ENCODE assay signal across 15 cellular contexts in genomic region chr7:43878867-43879266, GRCh38. TPM values are rescaled to one million over a fixed set of nuclear protein-coding genes. Genes with fewer than 3 reads are reported as not detected.
DNase-seq lines count a peak whose midpoint lies in the region; ATAC-seq and TF ChIP-seq lines count a peak whose summit lies in the region.
"Had no signal": no experiment of that assay in that cellular context is flagged by ENCODE, and none has a peak within 500 bp of the region (broad histone marks: within the 10 kb centered on the region; RNA-seq: fewer than 3 reads in every experiment).

No MANE protein-coding gene starts in this region.

- H3K9me3 Mint-ChIP-seq in CD14-positive monocyte, result no peaks in the 10 kb centered on the region

- DNase-seq in CD14-positive monocyte (ENCODE audit: low spot score), result no peak
- DNase-seq in adrenal gland, result no peak
- peak; percentile 26 for DNase-seq in fibroblast of villous mesenchyme (ENCODE audit: low read depth)
- DNase-seq in psoas muscle, result no peak
- DNase-seq in NCI-H1694 treated with DMSO at 0.1 percent for 48 hours (lab: John Stamatoyannopoulos, UW), result no peak
- DNase-seq: activated CD4-positive, CD25-positive, alpha-beta regulatory T cell; AML-193; effector CD4-positive, alpha-beta T cell; hippocampal formation; NCI-H2171 treated with DMSO at 0.1 percent for 48 hours; nucleus accumbens; OCI-M1 had no signal

- ATAC-seq in psoas muscle (peak; percentile 26 to 57 (median 44)), GM18511 (IDR thresholded peaks at IDR 0.05; ENCODE audit: unreplicated experiment) (no peak), HG02623 (IDR thresholded peaks at IDR 0.05; ENCODE audit: unreplicated experiment) (no peak), GM21423 (IDR thresholded peaks at IDR 0.05; ENCODE audit: unreplicated experiment) (no peak)

- H3K4me1 Mint-ChIP-seq in CD14-positive monocyte, result peaks cover 12% of the 10 kb centered on the region

- H3K27ac Mint-ChIP-seq in CD14-positive monocyte, result peak overlapping the region in 4 of 7 donors; percentile 13 to 32 (median 26)

- H3K4me3 ChIP-seq in adrenal gland (no peak overlapping the region), fibroblast of villous mesenchyme (ENCODE audit: low read depth, low read length) (no peak overlapping the region), psoas muscle (no peak overlapping the region)

- H3K4me3 Mint-ChIP-seq in CD14-positive monocyte, result no peak overlapping the region

- no peak for TF ChIP-seq POLR2A in adrenal gland (IDR thresholded peaks at IDR 0.05)

- peaks cover 57 to 70% of the 10 kb centered on the region in 2 donors for H3K36me3 Mint-ChIP-seq in CD14-positive monocyte

- intact Hi-C loops in CD14-positive monocyte (cut with micrococcal nuclease), result no loop called here
- intact Hi-C loops in adrenal gland (cut with DNase I), result no loop called here
- intact Hi-C loops in psoas muscle (cut with DNase I), result no loop called here

- H3K27ac ChIP-seq in adrenal gland, result peak overlapping the region in 3 of 5 donors; percentile 51 to 99 (median 82)
- peak overlapping the region; percentile 83 for H3K27ac ChIP-seq in psoas muscle

- H3K27me3 Mint-ChIP-seq in CD14-positive monocyte (ENCODE audit: low read depth in 3 of 3), result no peaks in the 10 kb centered on the region

- H3K27me3 ChIP-seq in adrenal gland, result no peaks in the 10 kb centered on the region
- H3K27me3 ChIP-seq in psoas muscle (ENCODE audit: insufficient read depth in 3 of 3, low read length in 2 of 3), result no peaks in the 10 kb centered on the region

- 69 to 76% (median 73%) methylated on average over 5 of the region's 5 CpGs for WGBS in adrenal gland, 4 donors
- 31 to 46% (median 35%) methylated on average over 5 of the region's 5 CpGs for WGBS in psoas muscle, 3 donors

- H3K36me3 ChIP-seq in adrenal gland (replicated peaks in 1 of 2) (peaks cover 0 to 70% of the 10 kb centered on the region in 2 donors), psoas muscle (ENCODE audit: insufficient read depth in 1 of 2, low read depth in 1 of 2) (peaks cover 0 to 90% of the 10 kb centered on the region in 2 donors)

- H3K9me3 ChIP-seq in adrenal gland (replicated peaks in 1 of 3), result no peaks in the 10 kb centered on the region
- no peaks in the 10 kb centered on the region for H3K9me3 ChIP-seq in psoas muscle

- TF ChIP-seq CTCF in CD14-positive monocyte (IDR thresholded peaks at IDR 0.05) (no peak), adrenal gland (IDR thresholded peaks at IDR 0.05) (no peak), fibroblast of villous mesenchyme (IDR thresholded peaks at IDR 0.05; ENCODE audit: insufficient read depth, low read depth, low read length) (no peak), psoas muscle (IDR thresholded peaks at IDR 0.05) (no peak)

- H3K4me1 ChIP-seq in adrenal gland (replicated peaks in 1 of 2) (peaks cover 24 to 47% of the 10 kb centered on the region in 2 donors), psoas muscle (peaks cover 33% of the 10 kb centered on the region)

RNA-seq across cellular contexts. Expression of gene MRPS24, which starts 9.6 kb away (rescaled TPM):
- 100 to 1,000 TPM; 112 TPM for polyA plus RNA-seq in CD14-positive monocyte
- 100 to 1,000 TPM; 139 to 356 (median 199) TPM for total RNA-seq in adrenal gland
- 100 to 1,000 TPM in 2 of 3 donors, 10 to 100 TPM in 1; 72.5 to 160 (median 135) TPM for polyA plus RNA-seq in adrenal gland
- total RNA-seq in fibroblast of villous mesenchyme, result 108 and 112 TPM in 2 replicates
- total RNA-seq in psoas muscle, result 100 to 1,000 TPM; 173 to 200 (median 189) TPM
- polyA plus RNA-seq in psoas muscle, result 100 to 1,000 TPM; 262 to 430 (median 322) TPM

RNA-seq across cellular contexts. Expression of gene URGCP, which starts 27.5 kb away (rescaled TPM):
- 1 to 10 TPM; 5.9 to 6.8 TPM for polyA plus RNA-seq in CD14-positive monocyte
- total RNA-seq in adrenal gland, result 100 to 1,000 TPM in 1 of 8 donors, 10 to 100 TPM in 7; 53.8 to 103 (median 72.2) TPM
- polyA plus RNA-seq in adrenal gland, result 10 to 100 TPM; 60.5 to 76.7 (median 61.9) TPM
- total RNA-seq in fibroblast of villous mesenchyme, result 25.8 and 38.9 TPM in 2 replicates
- total RNA-seq in psoas muscle, result 10 to 100 TPM; 41.3 to 54.4 (median 44.8) TPM
- polyA plus RNA-seq in psoas muscle, result 10 to 100 TPM; 19.2 to 31.8 (median 22.4) TPM

RNA-seq across cellular contexts. Expression of gene UBE2D4, which starts 47.4 kb away (rescaled TPM):
- polyA plus RNA-seq in CD14-positive monocyte (10 to 100 TPM in 1 of 2 donors, 1 to 10 TPM in 1; 8.8 to 10.9 TPM), adrenal gland (10 to 100 TPM; 32.0 to 45.4 (median 33.1) TPM), psoas muscle (100 to 1,000 TPM in 1 of 3 donors, 10 to 100 TPM in 2; 50.2 to 118 (median 61.1) TPM)
- total RNA-seq in adrenal gland (10 to 100 TPM; 29.1 to 76.8 (median 41.1) TPM), fibroblast of villous mesenchyme (9.7 and 11.7 TPM in 2 replicates), psoas muscle (10 to 100 TPM; 54.2 to 78.8 (median 69.1) TPM)

Comparison
In these comparisons a context has a peak if more than half of its experiments do, and no peak if none do; other contexts are left out.
1. ATAC-seq: peak in psoas muscle (4 of 4); none in GM18511 (single experiment), HG02623 (single experiment) and GM21423 (single experiment).